11 cellular contexts compared by ENCODE assay signal in the genomic region with DNA sequence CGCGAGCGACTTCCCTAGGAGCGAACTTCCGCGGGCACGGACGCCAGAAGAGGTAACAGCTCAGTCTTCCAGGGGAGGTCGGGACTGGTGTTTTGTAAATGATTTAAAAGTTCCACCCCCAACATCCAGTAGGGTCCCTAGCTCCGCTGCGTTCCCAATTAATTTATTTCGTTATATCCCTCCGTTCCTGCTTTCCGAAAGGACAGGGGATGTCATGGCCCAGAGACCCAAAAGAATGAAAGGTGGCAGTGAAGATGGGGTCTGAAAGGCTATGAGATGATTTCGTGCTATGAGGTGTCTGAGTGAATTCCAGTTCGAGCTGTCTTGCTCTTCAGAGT. TPM values are rescaled to one million over a fixed set of nuclear protein-coding genes. Genes with fewer than 3 reads are reported as not detected.
DNase-seq lines count a peak whose midpoint lies in the region; ATAC-seq, FAIRE-seq and TF ChIP-seq lines count a peak whose summit lies in the region.
"Had no signal": no experiment of that assay in that cellular context is flagged by ENCODE, and none has a peak within 500 bp of the region (broad histone marks: within the 10 kb centered on the region; RNA-seq: fewer than 3 reads in every experiment).

No MANE protein-coding gene starts in this region.

- no peak overlapping the region for H2BK120ac ChIP-seq in mesendoderm (ENCODE audit: low read depth, low read length)

- H2BK5ac ChIP-seq in mesendoderm (ENCODE audit: low read length) = no peak overlapping the region

- H3K27me3 ChIP-seq in heart right ventricle = peaks cover 7 to 91% (median 49%) of the 10 kb centered on the region in 7 donors
- peaks cover 0 to 24% of the 10 kb centered on the region in 2 donors for H3K27me3 ChIP-seq in breast epithelium
- H3K27me3 ChIP-seq in mesendoderm (ENCODE audit: insufficient read depth, low read length, poor library complexity) = peaks cover 38% of the 10 kb centered on the region
- peaks cover 48% of the 10 kb centered on the region for H3K27me3 ChIP-seq in transverse colon

- H2BK15ac ChIP-seq in mesendoderm (replicated peaks; ENCODE audit: low read depth) = no peak overlapping the region

- TF ChIP-seq CTCF in heart right ventricle (IDR thresholded peaks at IDR 0.05) (no peak), breast epithelium (IDR thresholded peaks at IDR 0.05) (no peak), transverse colon (IDR thresholded peaks at IDR 0.05) (no peak)

- H3K36me3 ChIP-seq in heart right ventricle (no peaks in the 10 kb centered on the region), breast epithelium (no peaks in the 10 kb centered on the region), mesendoderm (ENCODE audit: control insufficient read depth, insufficient read depth, low read length) (no peaks in the 10 kb centered on the region), transverse colon (no peaks in the 10 kb centered on the region)

- no peak for TF ChIP-seq POLR2A in breast epithelium (IDR thresholded peaks at IDR 0.05)
- TF ChIP-seq POLR2A in transverse colon (IDR thresholded peaks at IDR 0.05) = no peak

- no peaks in the 10 kb centered on the region for H3K79me1 ChIP-seq in mesendoderm (ENCODE audit: low read length)

- H3K9me3 ChIP-seq in heart right ventricle = no peaks in the 10 kb centered on the region
- no peaks in the 10 kb centered on the region for H3K9me3 ChIP-seq in breast epithelium
- no peaks in the 10 kb centered on the region for H3K9me3 ChIP-seq in transverse colon

- no peaks in the 10 kb centered on the region for H3K79me2 ChIP-seq in mesendoderm (ENCODE audit: control insufficient read depth, insufficient read depth, low read length)

- peak overlapping the region; percentile 92 for H3K4me2 ChIP-seq in mesendoderm (ENCODE audit: low read length)

- intact Hi-C loops in heart right ventricle (cut with DNase I) = no loop called here
- intact Hi-C loops in left ventricle myocardium superior (cut with micrococcal nuclease) = no loop called here
- intact Hi-C loops in breast epithelium (cut with DNase I; ENCODE audit: low total_unique reads) = no loop called here
- intact Hi-C loops in transverse colon (cut with DNase I; ENCODE audit: low total_unique reads) = no loop called here

- FAIRE-seq in RCC 7860 (lab: Jason Lieb, UNC) = no peak

- no peak for DNase-seq in heart right ventricle
- DNase-seq in left ventricle myocardium superior = no peak
- DNase-seq in breast epithelium (ENCODE audit: low spot score in 2 of 2) = no peak
- no peak for DNase-seq in mesendoderm
- DNase-seq in transverse colon = no peak
- no peak for DNase-seq in NCI-H2171 treated with DMSO at 0.1 percent for 48 hours (lab: John Stamatoyannopoulos, UW)
- no peak for DNase-seq in activated CD8-positive, alpha-beta memory T cell treated with anti-CD3 and anti-CD28 coated beads, Interleukin-2, amount 50 U/mL, for 48 hours
- DNase-seq in RCC 7860 (ENCODE audit: low spot score) = no peak
- DNase-seq: COR-L47, hippocampal formation, NCI-H748 treated with DMSO at 0.1 percent for 48 hours had no signal

- peak overlapping the region; percentile 72 for H3K56ac ChIP-seq in mesendoderm (ENCODE audit: low read length)

- H4K8ac ChIP-seq in mesendoderm (ENCODE audit: low read depth, low read length) = no peak overlapping the region

- ATAC-seq in heart right ventricle (peak in 1 of 8 donors; percentile 20), left ventricle myocardium superior (no peak)

- H3K4me3 ChIP-seq in heart right ventricle (peak overlapping the region; percentile 18 to 54 (median 46)), breast epithelium (peak overlapping the region in 2 of 3 donors; percentile 45 to 66), mesendoderm (ENCODE audit: low read length) (peak overlapping the region; percentile 36), transverse colon (peak overlapping the region in 3 of 4 donors; percentile 15 to 43 (median 16))

- 9 to 13% methylated on average over 16 of the region's 16 CpGs for WGBS in heart right ventricle, 2 donors
- no CpG with 5 or more reads among the region's 16 CpGs for WGBS in mesendoderm (ENCODE audit: extremely low coverage, insufficient coverage, low lambda C conversion rate)
- 42 to 43% methylated on average over 3 to 11 of the region's 16 CpGs for WGBS in transverse colon (ENCODE audit: low coverage in 1 of 2), 2 donors

- no peak overlapping the region for H2AK5ac ChIP-seq in mesendoderm (ENCODE audit: low read length)

- H3K27ac ChIP-seq in heart right ventricle (no peak overlapping the region), breast epithelium (no peak overlapping the region), mesendoderm (ENCODE audit: low read depth, low read length) (no peak overlapping the region), transverse colon (no peak overlapping the region)

- no peak for TF ChIP-seq EP300 in transverse colon (IDR thresholded peaks at IDR 0.05; ENCODE audit: low read depth)

- H3K4me1 ChIP-seq in heart right ventricle (peaks cover 0 to 14% (median 10%) of the 10 kb centered on the region in 9 donors), breast epithelium (no peaks in the 10 kb centered on the region), mesendoderm (ENCODE audit: control insufficient read depth, low read depth, low read length) (no peaks in the 10 kb centered on the region), transverse colon (peaks cover 0 to 7% (median 1%) of the 10 kb centered on the region in 4 donors)

- in situ Hi-C loops in transverse colon (cut with MboI; ENCODE audit: low pct_ligation_motif_present in 1 of 4, low pct_unique_long_range_greater_than_20kb in 1 of 4, low sequenced_read_pairs in 3 of 4) = no loop called here

- no peak overlapping the region for H3K4ac ChIP-seq in mesendoderm (ENCODE audit: low read depth, low read length)

- H3K23ac ChIP-seq in mesendoderm (ENCODE audit: low read length) = no peak overlapping the region

- no peak overlapping the region for H4K5ac ChIP-seq in mesendoderm (ENCODE audit: low read length)

- H3K9ac ChIP-seq in mesendoderm (ENCODE audit: low read length) = peak overlapping the region; percentile 56

- H3K18ac ChIP-seq in mesendoderm (ENCODE audit: low read length) = no peak overlapping the region

RNA-seq across cellular contexts. Expression of gene SMIM43, which starts 0.4 kb away (rescaled TPM):
- total RNA-seq in heart right ventricle (under 1 TPM in 2 of 10 donors, not detected in 8; 0.09 to 0.15 TPM), left ventricle myocardium superior (not detected), breast epithelium (not detected), transverse colon (under 1 TPM in 1 of 4 donors, not detected in 3; 0.27 TPM)
- 1 to 10 TPM in 1 of 2 donors, not detected in 1; 1.3 TPM for polyA plus RNA-seq in heart right ventricle
- polyA plus RNA-seq in mesendoderm (2013, experiment 1 of 2) = 0.21 TPM
- 0.25 TPM for polyA plus RNA-seq in mesendoderm (2013, experiment 2 of 2)

RNA-seq across cellular contexts. Expression of gene EXOSC9, which starts 35.8 kb away (rescaled TPM):
- total RNA-seq in heart right ventricle = 10 to 100 TPM; 10.7 to 15.4 (median 13.1) TPM
- 10 to 100 TPM; 26.6 to 29.2 TPM for polyA plus RNA-seq in heart right ventricle
- total RNA-seq in left ventricle myocardium superior = 9.4 TPM
- total RNA-seq in breast epithelium = 10 to 100 TPM; 23.4 to 27.2 (median 25.2) TPM
- polyA plus RNA-seq in mesendoderm (2013, experiment 1 of 2) = 71.2 TPM
- polyA plus RNA-seq in mesendoderm (2013, experiment 2 of 2) = 71.5 TPM
- total RNA-seq in transverse colon = 10 to 100 TPM; 13.2 to 35.2 (median 22.5) TPM

RNA-seq across cellular contexts. Expression of gene CCNA2, which starts 58.3 kb away (rescaled TPM):
- total RNA-seq in heart right ventricle (1 to 10 TPM in 2 of 10 donors, under 1 TPM in 6, not detected in 2; 0.07 to 5.8 (median 0.45) TPM), left ventricle myocardium superior (0.82 TPM), breast epithelium (1 to 10 TPM; 1.3 to 3.8 (median 1.8) TPM), transverse colon (10 to 100 TPM in 1 of 4 donors, 1 to 10 TPM in 2, not detected in 1; 2.4 to 16.9 (median 3.3) TPM)
- 1 to 10 TPM in 1 of 2 donors, under 1 TPM in 1; 0.42 to 1.2 TPM for polyA plus RNA-seq in heart right ventricle
- polyA plus RNA-seq in mesendoderm (2013, experiment 1 of 2) = 105 TPM
- polyA plus RNA-seq in mesendoderm (2013, experiment 2 of 2) = 105 TPM
